In genomic region chr4:176792348-176793059, GRCh38 we compare ENCODE assay signal across 8 cellular contexts. TPM values are rescaled to one million over a fixed set of nuclear protein-coding genes. Genes with fewer than 3 reads are reported as not detected.
DNase-seq lines count a peak whose midpoint lies in the region; ATAC-seq and TF ChIP-seq lines count a peak whose summit lies in the region.

TSS of gene VEGFC (minus strand) at chr4:176792922. CDS start at chr4:176792311, 611 bp downstream.

- intact Hi-C loops in Right ventricle myocardium inferior (cut with DNase I), result loop anchor here (2.0 to 5.0 kb wide), 3 partner anchors 226 to 415 kb away; no protein-coding TSS in a partner anchor

- H3K27me3 ChIP-seq in osteoblast (ENCODE audit: insufficient read depth, low read length), result no peaks in the 10 kb centered on the region

- H3K36me3 Mint-ChIP-seq in activated naive CD8-positive, alpha-beta T cell, result no peaks in the 10 kb centered on the region

- H3K4me2 ChIP-seq in osteoblast (ENCODE audit: insufficient read depth, low read length), result peak within 1 kb of the TSS; percentile 95

- H3K36me3 ChIP-seq in HEK293 (ENCODE audit: control insufficient read depth in 2 of 2, insufficient read depth in 1 of 2, low read length in 2 of 2) (no peaks in the 10 kb centered on the region), osteoblast (ENCODE audit: insufficient read depth, low read length) (peaks cover 9% of the 10 kb centered on the region)

- peak; percentile 17 to 64 for ATAC-seq in activated CD4-positive, CD25-positive, alpha-beta regulatory T cell treated with anti-CD3 and anti-CD28 coated beads, Interleukin-2, amount 50 U/mL, for 24 hours
- peak; percentile 94 for ATAC-seq in Right ventricle myocardium inferior

- H3K9me3 ChIP-seq in HEK293 (ENCODE audit: control insufficient read depth, insufficient read depth, low read depth, low read length) (no peaks in the 10 kb centered on the region), osteoblast (ENCODE audit: low read depth, low read length) (no peaks in the 10 kb centered on the region)

- H4K20me1 ChIP-seq in osteoblast (ENCODE audit: insufficient read depth, low read length), result peaks cover 9% of the 10 kb centered on the region

- CTCF ChIA-PET in HEK293 (lab: Yijun Ruan, JAX), result interaction anchor here (0.7 to 1.7 kb wide), 2 partner anchors 11 to 19 kb away, joined by 3 read pairs; no protein-coding TSS in a partner anchor

- H3K27ac Mint-ChIP-seq in activated naive CD8-positive, alpha-beta T cell, result no peak within 1 kb of the TSS

- H3K4me1 ChIP-seq in HEK293 (ENCODE audit: control insufficient read depth, insufficient read depth, low read length), result 0 out of 2 replicates have a peak, but pooled peaks cover 3% of the 10 kb centered on the region
- H3K4me1 ChIP-seq in osteoblast (ENCODE audit: insufficient read depth, low read length), result peaks cover 45% of the 10 kb centered on the region

- no peak for DNase-seq in activated CD4-positive, CD25-positive, alpha-beta regulatory T cell treated with anti-CD3 and anti-CD28 coated beads, Interleukin-2, amount 50 U/mL, for 72 hours
- DNase-seq in NB4 (ENCODE audit: low read depth), result peak; percentile 8
- peak; percentile 81 for DNase-seq in Right ventricle myocardium inferior (ENCODE audit: missing footprints)
- DNase-seq in osteoblast (ENCODE audit: insufficient read length, low spot score, missing footprints), result peak; percentile 93
- no peak for DNase-seq in NCI-H526 treated with DMSO at 0.1 percent for 48 hours (lab: John Stamatoyannopoulos, UW)

- TF ChIP-seq CTCF in HEK293 (tag by site-specific recombination; IDR thresholded peaks at IDR 0.05) (no peak), NB4 (IDR thresholded peaks at IDR 0.05; ENCODE audit: low read depth, low read length) (no peak), osteoblast (IDR thresholded peaks at IDR 0.05; ENCODE audit: extremely low read depth, low read depth, low read length) (no peak)

- POLR2A ChIA-PET in HEK293 (lab: Yijun Ruan, JAX), result interaction anchor here (2.0 kb wide), 1 partner anchor 90 kb away, joined by 10 read pairs; no protein-coding TSS in a partner anchor

- H3K27ac ChIP-seq in HEK293 (ENCODE audit: extremely low read depth, low read depth, low read length), result peak within 1 kb of the TSS; percentile 73; the same call in 1 of the 2 replicates
- H3K27ac ChIP-seq in osteoblast (ENCODE audit: low read depth, low read length), result peak within 1 kb of the TSS; percentile 97

- H3K9me3 Mint-ChIP-seq in activated naive CD8-positive, alpha-beta T cell (ENCODE audit: low read depth), result no peaks in the 10 kb centered on the region

- peak within 1 kb of the TSS; percentile 65 for H3K4me3 Mint-ChIP-seq in activated naive CD8-positive, alpha-beta T cell

- H2AFZ ChIP-seq in osteoblast (ENCODE audit: low read length), result peak within 1 kb of the TSS; percentile 15

- H3K4me1 Mint-ChIP-seq in activated naive CD8-positive, alpha-beta T cell (ENCODE audit: low read depth), result peaks cover 11% of the 10 kb centered on the region

- peaks cover 58% of the 10 kb centered on the region for H3K79me2 ChIP-seq in osteoblast (ENCODE audit: insufficient read depth, low read length)

- H3K27me3 Mint-ChIP-seq in activated naive CD8-positive, alpha-beta T cell, result peaks cover 36% of the 10 kb centered on the region

- H3K4me3 ChIP-seq in HEK293 (ENCODE audit: low read depth, low read length) (peak within 1 kb of the TSS; percentile 70), NB4 (ENCODE audit: low read depth, low read length) (no peak within 1 kb of the TSS), osteoblast (ENCODE audit: insufficient read depth, low read length) (peak within 1 kb of the TSS; percentile 94)

- no peak for TF ChIP-seq POLR2A in NB4 (IDR thresholded peaks at IDR 0.05; ENCODE audit: extremely low read depth, insufficient read length)

TF ChIP-seq in HEK293, 187 proteins besides CTCF, POLR2A, EP300 and RAD21:
- TF ChIP-seq GLIS2 (tag by site-specific recombination; IDR thresholded peaks at IDR 0.05) (peak; percentile 27; the same call in 1 of the 2 replicates), ZNF266 (tag by site-specific recombination; IDR thresholded peaks at IDR 0.05; ENCODE audit: low read depth) (no peak), ZBTB8A (tag by site-specific recombination; IDR thresholded peaks at IDR 0.05) (peak; percentile 40; the same call in 1 of the 2 replicates)
- TF ChIP-seq, protein P1, sequence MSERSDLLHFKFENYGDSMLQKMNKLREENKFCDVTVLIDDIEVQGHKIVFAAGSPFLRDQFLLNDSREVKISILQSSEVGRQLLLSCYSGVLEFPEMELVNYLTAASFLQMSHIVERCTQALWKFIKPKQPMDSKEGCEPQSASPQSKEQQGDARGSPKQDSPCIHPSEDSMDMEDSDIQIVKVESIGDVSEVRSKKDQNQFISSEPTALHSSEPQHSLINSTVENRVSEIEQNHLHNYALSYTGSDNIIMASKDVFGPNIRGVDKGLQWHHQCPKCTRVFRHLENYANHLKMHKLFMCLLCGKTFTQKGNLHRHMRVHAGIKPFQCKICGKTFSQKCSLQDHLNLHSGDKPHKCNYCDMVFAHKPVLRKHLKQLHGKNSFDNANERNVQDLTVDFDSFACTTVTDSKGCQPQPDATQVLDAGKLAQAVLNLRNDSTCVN (tag by site-specific recombination; optimal IDR thresholded peaks at IDR 0.05), result peak; percentile 49

RNA-seq across cellular contexts. Expression of gene VEGFC, which starts in this region (rescaled TPM):
- total RNA-seq in Right ventricle myocardium inferior, result 6.0 TPM
- total RNA-seq in osteoblast, result 55.4 and 56.9 TPM in 2 replicates

Comparison
In these comparisons a context has a peak if more than half of its experiments do, and no peak if none do; other contexts are left out.
1. DNase-seq: peak in NB4 (single experiment), Right ventricle myocardium inferior (single experiment) and osteoblast (single experiment); none in activated CD4-positive, CD25-positive, alpha-beta regulatory T cell treated with anti-CD3 and anti-CD28 coated beads, Interleukin-2, amount 50 U/mL, for 72 hours (single experiment) and NCI-H526 treated with DMSO at 0.1 percent for 48 hours (single experiment).